12 cellular contexts compared by ENCODE assay signal in the genomic region with DNA sequence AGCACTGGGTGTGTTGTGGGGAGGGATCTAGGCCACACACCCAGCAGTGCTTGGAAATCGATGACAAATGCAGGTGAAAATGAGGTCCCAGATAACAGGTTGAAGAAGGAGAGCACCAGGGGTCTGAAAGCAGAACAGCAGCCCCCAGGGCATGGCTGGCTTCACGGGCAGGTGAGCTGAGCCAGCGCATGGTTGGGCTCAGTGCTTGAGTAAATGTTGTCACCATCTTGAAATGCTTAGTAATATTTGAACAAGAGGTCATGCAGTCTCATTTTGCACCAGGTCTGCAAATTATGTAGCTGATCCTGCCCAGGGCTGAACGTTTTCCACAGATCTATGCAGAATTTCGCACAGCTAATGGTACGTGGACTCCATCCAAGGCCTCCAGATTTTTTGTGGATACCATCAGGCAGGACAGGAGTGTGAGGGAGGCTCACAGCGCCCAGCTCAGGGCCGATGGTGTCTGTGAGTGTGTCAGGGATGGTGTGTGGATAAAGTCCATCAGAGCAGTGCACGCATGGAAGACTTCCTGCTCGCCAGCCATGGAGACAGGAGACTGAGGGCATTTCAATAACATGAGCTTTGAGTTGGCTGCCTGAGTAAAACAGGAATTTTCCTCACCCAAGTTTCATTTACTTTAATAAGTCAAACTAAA. TPM values are rescaled to one million over a fixed set of nuclear protein-coding genes. Genes with fewer than 3 reads are reported as not detected.
A peak's percentile ranks its signal among the peaks of the same experiment; 100 is the strongest.
DNase-seq lines count a peak whose midpoint lies in the region; ATAC-seq and TF ChIP-seq lines count a peak whose summit lies in the region.
"Had no signal": no experiment of that assay in that cellular context is flagged by ENCODE, and none has a peak within 500 bp of the region (broad histone marks: within the 10 kb centered on the region; RNA-seq: fewer than 3 reads in every experiment).

No MANE protein-coding gene starts in this region.

- DNase-seq in activated CD8-positive, alpha-beta T cell treated with anti-CD3 and anti-CD28 coated beads for 36 hours, result no peak
- no peak for DNase-seq in activated CD8-positive, alpha-beta T cell treated with anti-CD3 and anti-CD28 coated beads, Interleukin-2, amount 10 ng/mL, durations not matched to agents 7 days and 5 days
- DNase-seq in NCI-H146 (lab: John Stamatoyannopoulos, UW), result peak; percentile 96
- DNase-seq in stimulated activated effector memory CD8-positive, alpha-beta T cell treated with anti-CD3 and anti-CD28 coated beads, Interleukin-12 subunit alpha, Interleukin-12 subunit beta, amount 100 ng/mL, for 72 hours (ENCODE audit: low spot score in 2 of 2), result no peak
- DNase-seq: GOT3, NCI-H1436 treated with DMSO at 0.1 percent for 48 hours, right cardiac atrium, tibial artery had no signal

- H3K36me3 Mint-ChIP-seq in activated CD8-positive, alpha-beta T cell treated with anti-CD3 and anti-CD28 coated beads for 36 hours (ENCODE audit: low read depth), result peaks cover 3% of the 10 kb centered on the region
- H3K36me3 Mint-ChIP-seq in activated CD8-positive, alpha-beta T cell treated with anti-CD3 and anti-CD28 coated beads, Interleukin-2, amount 10 ng/mL, durations not matched to agents 7 days and 5 days (ENCODE audit: low read depth), result peaks cover 2% of the 10 kb centered on the region
- no peaks in the 10 kb centered on the region for H3K36me3 Mint-ChIP-seq in dendritic cell treated with granulocyte-macrophage colony-stimulating factor and Interleukin-4, amounts not matched to agents 40 ng/mL and 50 ng/mL, for 4 days (ENCODE audit: low read depth)
- H3K36me3 Mint-ChIP-seq in stimulated activated effector memory CD8-positive, alpha-beta T cell treated with anti-CD3 and anti-CD28 coated beads, Interleukin-12 subunit alpha, Interleukin-12 subunit beta, amount 100 ng/mL, for 72 hours, result peaks cover 11% of the 10 kb centered on the region

- peaks cover 2% of the 10 kb centered on the region for H3K27me3 Mint-ChIP-seq in activated CD8-positive, alpha-beta T cell treated with anti-CD3 and anti-CD28 coated beads for 36 hours
- H3K27me3 Mint-ChIP-seq in activated CD8-positive, alpha-beta T cell treated with anti-CD3 and anti-CD28 coated beads, Interleukin-2, amount 10 ng/mL, durations not matched to agents 7 days and 5 days (ENCODE audit: low read depth), result peaks cover 12% of the 10 kb centered on the region
- peaks cover 21% of the 10 kb centered on the region for H3K27me3 Mint-ChIP-seq in dendritic cell treated with granulocyte-macrophage colony-stimulating factor and Interleukin-4, amounts not matched to agents 40 ng/mL and 50 ng/mL, for 4 days

- peak overlapping the region; percentile 89 for H3K27ac Mint-ChIP-seq in activated CD8-positive, alpha-beta T cell treated with anti-CD3 and anti-CD28 coated beads for 36 hours
- no peak overlapping the region for H3K27ac Mint-ChIP-seq in activated CD8-positive, alpha-beta T cell treated with anti-CD3 and anti-CD28 coated beads, Interleukin-2, amount 10 ng/mL, durations not matched to agents 7 days and 5 days
- peak overlapping the region; percentile 31 for H3K27ac Mint-ChIP-seq in dendritic cell treated with granulocyte-macrophage colony-stimulating factor and Interleukin-4, amounts not matched to agents 40 ng/mL and 50 ng/mL, for 4 days
- H3K27ac Mint-ChIP-seq in stimulated activated effector memory CD8-positive, alpha-beta T cell treated with anti-CD3 and anti-CD28 coated beads, Interleukin-12 subunit alpha, Interleukin-12 subunit beta, amount 100 ng/mL, for 72 hours, result peak overlapping the region; percentile 79

- peaks cover 9% of the 10 kb centered on the region for H3K9me3 Mint-ChIP-seq in activated CD8-positive, alpha-beta T cell treated with anti-CD3 and anti-CD28 coated beads for 36 hours
- H3K9me3 Mint-ChIP-seq in activated CD8-positive, alpha-beta T cell treated with anti-CD3 and anti-CD28 coated beads, Interleukin-2, amount 10 ng/mL, durations not matched to agents 7 days and 5 days (ENCODE audit: insufficient read depth), result no peaks in the 10 kb centered on the region
- H3K9me3 Mint-ChIP-seq in dendritic cell treated with granulocyte-macrophage colony-stimulating factor and Interleukin-4, amounts not matched to agents 40 ng/mL and 50 ng/mL, for 4 days, result no peaks in the 10 kb centered on the region
- H3K9me3 Mint-ChIP-seq in stimulated activated effector memory CD8-positive, alpha-beta T cell treated with anti-CD3 and anti-CD28 coated beads, Interleukin-12 subunit alpha, Interleukin-12 subunit beta, amount 100 ng/mL, for 72 hours, result peaks cover 6% of the 10 kb centered on the region

- peaks cover 62% of the 10 kb centered on the region for H3K4me1 Mint-ChIP-seq in activated CD8-positive, alpha-beta T cell treated with anti-CD3 and anti-CD28 coated beads for 36 hours (ENCODE audit: low read depth)
- peaks cover 31% of the 10 kb centered on the region for H3K4me1 Mint-ChIP-seq in activated CD8-positive, alpha-beta T cell treated with anti-CD3 and anti-CD28 coated beads, Interleukin-2, amount 10 ng/mL, durations not matched to agents 7 days and 5 days (ENCODE audit: low read depth)
- peaks cover 60% of the 10 kb centered on the region for H3K4me1 Mint-ChIP-seq in dendritic cell treated with granulocyte-macrophage colony-stimulating factor and Interleukin-4, amounts not matched to agents 40 ng/mL and 50 ng/mL, for 4 days (ENCODE audit: low read depth)
- H3K4me1 Mint-ChIP-seq in stimulated activated effector memory CD8-positive, alpha-beta T cell treated with anti-CD3 and anti-CD28 coated beads, Interleukin-12 subunit alpha, Interleukin-12 subunit beta, amount 100 ng/mL, for 72 hours, result peaks cover 66% of the 10 kb centered on the region

- intact Hi-C loops in activated CD8-positive, alpha-beta T cell treated with anti-CD3 and anti-CD28 coated beads for 36 hours (cut with micrococcal nuclease), result no loop called here
- intact Hi-C loops in dendritic cell treated with granulocyte-macrophage colony-stimulating factor and Interleukin-4, amounts not matched to agents 40 ng/mL and 50 ng/mL, for 4 days (cut with micrococcal nuclease), result loop anchor here (10.0 kb wide), 1 partner anchor 315 kb away; no protein-coding TSS in a partner anchor

- no peak overlapping the region for H3K4me3 Mint-ChIP-seq in activated CD8-positive, alpha-beta T cell treated with anti-CD3 and anti-CD28 coated beads for 36 hours
- no peak overlapping the region for H3K4me3 Mint-ChIP-seq in activated CD8-positive, alpha-beta T cell treated with anti-CD3 and anti-CD28 coated beads, Interleukin-2, amount 10 ng/mL, durations not matched to agents 7 days and 5 days
- no peak overlapping the region for H3K4me3 Mint-ChIP-seq in dendritic cell treated with granulocyte-macrophage colony-stimulating factor and Interleukin-4, amounts not matched to agents 40 ng/mL and 50 ng/mL, for 4 days
- peak overlapping the region; percentile 42 for H3K4me3 Mint-ChIP-seq in stimulated activated effector memory CD8-positive, alpha-beta T cell treated with anti-CD3 and anti-CD28 coated beads, Interleukin-12 subunit alpha, Interleukin-12 subunit beta, amount 100 ng/mL, for 72 hours

- ATAC-seq in activated CD8-positive, alpha-beta T cell treated with anti-CD3 and anti-CD28 coated beads for 36 hours, result peak; percentile 10
- no peak for ATAC-seq in activated CD8-positive, alpha-beta T cell treated with anti-CD3 and anti-CD28 coated beads, Interleukin-2, amount 10 ng/mL, durations not matched to agents 7 days and 5 days
- peak; percentile 41 for ATAC-seq in stimulated activated effector memory CD8-positive, alpha-beta T cell treated with anti-CD3 and anti-CD28 coated beads, Interleukin-12 subunit alpha, Interleukin-12 subunit beta, amount 100 ng/mL, for 72 hours
- ATAC-seq in HG03108 (IDR thresholded peaks at IDR 0.05; ENCODE audit: unreplicated experiment) (no peak), GM18502 (IDR thresholded peaks at IDR 0.05; ENCODE audit: poor library complexity, unreplicated experiment) (no peak), GM19324 (IDR thresholded peaks at IDR 0.05; ENCODE audit: low FRiP score, unreplicated experiment) (no peak)
- ATAC-seq: right cardiac atrium had no signal

- POLR2A ChIA-PET in activated CD8-positive, alpha-beta T cell treated with anti-CD3 and anti-CD28 coated beads for 36 hours (lab: Charles Lee), result interaction anchor here (1.0 to 3.1 kb wide), 5 partner anchors 8 to 68 kb away, joined by 3 to 13 read pairs (median 5); no protein-coding TSS in a partner anchor
- POLR2A ChIA-PET in activated CD8-positive, alpha-beta T cell treated with anti-CD3 and anti-CD28 coated beads, Interleukin-2, amount 10 ng/mL, durations not matched to agents 7 days and 5 days (lab: Charles Lee), result interaction anchor here (0.8 kb wide), 1 partner anchor 31 kb away, joined by 3 read pairs; no protein-coding TSS in a partner anchor

- no peak for TF ChIP-seq CTCF in activated CD8-positive, alpha-beta T cell treated with anti-CD3 and anti-CD28 coated beads for 36 hours (IDR thresholded peaks at IDR 0.05)

- CTCF ChIA-PET in activated CD8-positive, alpha-beta T cell treated with anti-CD3 and anti-CD28 coated beads for 36 hours (lab: Charles Lee), result interaction anchor here (1.0 to 2.5 kb wide), 6 partner anchors 13 to 117 kb away, joined by 3 to 14 read pairs (median 6); no protein-coding TSS in a partner anchor
- CTCF ChIA-PET in activated CD8-positive, alpha-beta T cell treated with anti-CD3 and anti-CD28 coated beads, Interleukin-2, amount 10 ng/mL, durations not matched to agents 7 days and 5 days (lab: Charles Lee), result interaction anchor here (1.0 to 3.1 kb wide), 4 partner anchors 9 to 104 kb away, joined by 3 to 16 read pairs (median 4); no protein-coding TSS in a partner anchor

RNA-seq across cellular contexts. Expression of a gene that starts 53.1 kb away (rescaled TPM):
- 10 to 100 TPM; 44.9 to 45.1 TPM for total RNA-seq in activated CD8-positive, alpha-beta T cell treated with anti-CD3 and anti-CD28 coated beads for 36 hours
- 1 to 10 TPM; 9.1 to 9.2 TPM for total RNA-seq in activated CD8-positive, alpha-beta T cell treated with anti-CD3 and anti-CD28 coated beads, Interleukin-2, amount 10 ng/mL, durations not matched to agents 7 days and 5 days

Comparison
In these comparisons a context has a peak if more than half of its experiments do, and no peak if none do; other contexts are left out.
1. ATAC-seq: peak in activated CD8-positive, alpha-beta T cell treated with anti-CD3 and anti-CD28 coated beads for 36 hours (single experiment) and stimulated activated effector memory CD8-positive, alpha-beta T cell treated with anti-CD3 and anti-CD28 coated beads, Interleukin-12 subunit alpha, Interleukin-12 subunit beta, amount 100 ng/mL, for 72 hours (single experiment); none in activated CD8-positive, alpha-beta T cell treated with anti-CD3 and anti-CD28 coated beads, Interleukin-2, amount 10 ng/mL, durations not matched to agents 7 days and 5 days (single experiment), HG03108 (single experiment), GM18502 (single experiment) and GM19324 (single experiment).
2. RNA of a gene that starts 53.1 kb away (total RNA-seq): 44.9 to 45.1 TPM in activated CD8-positive, alpha-beta T cell treated with anti-CD3 and anti-CD28 coated beads for 36 hours; 9.1 to 9.2 TPM in activated CD8-positive, alpha-beta T cell treated with anti-CD3 and anti-CD28 coated beads, Interleukin-2, amount 10 ng/mL, durations not matched to agents 7 days and 5 days; every median in the first group is over 4 times any median in the second.